ENCODE assay signal across 1 cellular context in genomic region chr17:44123356-44124117, GRCh38.
A peak's percentile ranks its signal among the peaks of the same experiment; 100 is the strongest.
TF ChIP-seq lines count a peak whose summit lies in the region.

Gene HDAC5 (minus strand): TSS chr17:44123641. CDS start chr17:44117515, 6,126 bp downstream.

TF ChIP-seq in GM12878, 131 proteins besides CTCF, POLR2A, EP300 and RAD21 (continued from another document and continues in another):
- TF ChIP-seq SMC3 (IDR thresholded peaks at IDR 0.05; ENCODE audit: borderline replicate concordance, low read length): no peak; the same call in 1 of the 2 replicates
- no peak for TF ChIP-seq EGR1 (IDR thresholded peaks at IDR 0.05; ENCODE audit: borderline replicate concordance in 1 of 2, low read depth in 2 of 2, low read length in 2 of 2)
- TF ChIP-seq HDAC2 (IDR thresholded peaks at IDR 0.05): no peak
- TF ChIP-seq STAT3 (IDR thresholded peaks at IDR 0.05; ENCODE audit: low read depth, low read length): no peak
- TF ChIP-seq JUNB (IDR thresholded peaks at IDR 0.05): no peak
- no peak for TF ChIP-seq ETV6 (conservative IDR thresholded peaks at IDR 0.05 in 1 of 2, IDR thresholded peaks at IDR 0.05 in 1 of 2; ENCODE audit: borderline replicate concordance in 1 of 2, low read depth in 1 of 2)
- TF ChIP-seq EZH2 (IDR thresholded peaks at IDR 0.05; ENCODE audit: borderline replicate concordance, control insufficient read depth, low read depth, low read length): no peak
- no peak for TF ChIP-seq ZBED1 (IDR thresholded peaks at IDR 0.05; ENCODE audit: borderline replicate concordance)
- no peak for TF ChIP-seq CBX5 (IDR thresholded peaks at IDR 0.05; ENCODE audit: low read depth)
- no peak for TF ChIP-seq PML (IDR thresholded peaks at IDR 0.05; ENCODE audit: low read length)
- TF ChIP-seq MYC (IDR thresholded peaks at IDR 0.05; ENCODE audit: insufficient read depth, insufficient read length, insufficient replicate concordance, low read length, severe bottlenecking): no peak
- TF ChIP-seq LARP7 (IDR thresholded peaks at IDR 0.05): peak; percentile 89
- TF ChIP-seq CBX3 (IDR thresholded peaks at IDR 0.05; ENCODE audit: borderline replicate concordance, low read depth): no peak
- TF ChIP-seq KLF5 (IDR thresholded peaks at IDR 0.05; ENCODE audit: partially characterized antibody): no peak
- peak; percentile 72 for TF ChIP-seq USF1 (IDR thresholded peaks at IDR 0.05; ENCODE audit: borderline replicate concordance, extremely low read length, insufficient read depth, low read depth, low read length)
- TF ChIP-seq YY1 (IDR thresholded peaks at IDR 0.05; ENCODE audit: low read depth, low read length): peak; percentile 81; the same call in 1 of the 2 replicates
- TF ChIP-seq BCL3 (IDR thresholded peaks at IDR 0.05; ENCODE audit: borderline replicate concordance, insufficient read depth, low read depth, low read length, poor library complexity, severe bottlenecking): no peak
- TF ChIP-seq FOXM1 (IDR thresholded peaks at IDR 0.05; ENCODE audit: low read depth, low read length): no peak
- peak; percentile 61 for TF ChIP-seq USF2 (IDR thresholded peaks at IDR 0.05; ENCODE audit: borderline replicate concordance, low read depth, low read length)
- no peak for TF ChIP-seq PBX3 (IDR thresholded peaks at IDR 0.05; ENCODE audit: insufficient replicate concordance, low read depth, low read length)
- TF ChIP-seq SMAD5 (IDR thresholded peaks at IDR 0.05; ENCODE audit: low read depth): no peak
- TF ChIP-seq NFXL1 (IDR thresholded peaks at IDR 0.05; ENCODE audit: borderline replicate concordance): no peak
- TF ChIP-seq ZNF592 (IDR thresholded peaks at IDR 0.05): no peak
- TF ChIP-seq ZNF622 (IDR thresholded peaks at IDR 0.05): no peak
- peak; percentile 13; the same call in 1 of the 3 replicates for TF ChIP-seq POU2F2 (IDR thresholded peaks at IDR 0.05; ENCODE audit: borderline replicate concordance, low read depth, low read length)
- TF ChIP-seq SP1 (IDR thresholded peaks at IDR 0.05; ENCODE audit: low read depth, low read length): no peak
- peak in 1 of 2 experiments; percentile 55; a peak in 1 of 4 replicates for TF ChIP-seq CEBPB (IDR thresholded peaks at IDR 0.05; ENCODE audit: borderline replicate concordance in 1 of 2, low read depth in 2 of 2, low read length in 2 of 2)
- peak; percentile 69 for TF ChIP-seq ZNF687 (IDR thresholded peaks at IDR 0.05)
- no peak for TF ChIP-seq ZBTB4 (CRISPR knock-in tag; IDR thresholded peaks at IDR 0.05)
- TF ChIP-seq NBN (IDR thresholded peaks at IDR 0.05): peak; percentile 95
- TF ChIP-seq RELA (IDR thresholded peaks at IDR 0.05; ENCODE audit: borderline replicate concordance, partially characterized antibody): peak; percentile 30
- no peak for TF ChIP-seq ATF2 (IDR thresholded peaks at IDR 0.05; ENCODE audit: low read length)
- TF ChIP-seq STAT1 (conservative IDR thresholded peaks at IDR 0.05): no peak
- TF ChIP-seq MYB (IDR thresholded peaks at IDR 0.05; ENCODE audit: borderline replicate concordance, low read depth, low read length): no peak
- TF ChIP-seq CREB1 (IDR thresholded peaks at IDR 0.05; ENCODE audit: low read depth): peak; percentile 88
- TF ChIP-seq PAX8 (IDR thresholded peaks at IDR 0.05): no peak
- TF ChIP-seq BCL11A (IDR thresholded peaks at IDR 0.05; ENCODE audit: low read depth, low read length): no peak
- TF ChIP-seq ATF3 (IDR thresholded peaks at IDR 0.05; ENCODE audit: borderline replicate concordance, extremely low read depth, low read depth, low read length): no peak
- no peak for TF ChIP-seq JUND (IDR thresholded peaks at IDR 0.05; ENCODE audit: low read depth, low read length)
- peak; percentile 25 for TF ChIP-seq E2F8 (IDR thresholded peaks at IDR 0.05; ENCODE audit: low read depth, partially characterized antibody)
- TF ChIP-seq MTA3 (IDR thresholded peaks at IDR 0.05; ENCODE audit: borderline replicate concordance, low read length): no peak
